ENCODE assay signal across 26 cellular contexts in genomic region chr5:162888268-162888667, GRCh38.
"Had no signal": no experiment of that assay in that cellular context is flagged by ENCODE, and none has a peak within 500 bp of the region (broad histone marks: within the 10 kb centered on the region; RNA-seq: fewer than 3 reads in every experiment).

No MANE protein-coding gene starts in this region.

- H3K4me1 Mint-ChIP-seq: activated B cell treated with CpG ODN at 0.5 μM for 24 hours; activated CD8-positive, alpha-beta memory T cell treated with anti-CD3 and anti-CD28 coated beads, Interleukin-2, amount 10 ng/mL, durations not matched to agents 7 days and 5 days; activated naive CD4-positive, alpha-beta T cell treated with anti-CD3 and anti-CD28 coated beads, Interleukin-2, amount 50 U/mL, for 24 hours; activated naive CD8-positive, alpha-beta T cell treated with anti-CD3 and anti-CD28 coated beads, Interleukin-2, amount 50 U/mL, for 24 hours; memory B cell; naive thymus-derived CD4-positive, alpha-beta T cell had no signal

- H3K4me3 ChIP-seq: esophagus squamous epithelium, ovary, skin epidermis, testis, transverse colon had no signal

- H3K27me3 ChIP-seq: esophagus squamous epithelium, ovary, testis, transverse colon had no signal

- DNase-seq: activated B cell treated with CpG ODN at 0.5 μM for 24 hours; activated CD4-positive, alpha-beta T cell treated with anti-CD3 and anti-CD28 coated beads, Interleukin-2, amount 50 U/mL, for 1 hour; activated CD8-positive, alpha-beta memory T cell treated with anti-CD3 and anti-CD28 coated beads, Interleukin-2, amount 10 ng/mL, durations not matched to agents 7 days and 5 days; activated CD8-positive, alpha-beta T cell treated with anti-CD3 and anti-CD28 coated beads, Interleukin-2, amount 10 ng/mL, durations not matched to agents 7 days and 5 days; activated naive CD8-positive, alpha-beta T cell treated with anti-CD3 and anti-CD28 coated beads, Interleukin-2, amount 50 U/mL, for 24 hours; activated T-cell treated with anti-CD3 and anti-CD28 coated beads, Interleukin-2, amount 50 U/mL, for 48 hours; amygdala; caudate nucleus; esophagus squamous epithelium; foreskin melanocyte; left colon; midbrain; naive thymus-derived CD4-positive, alpha-beta T cell; ovary; retina; stimulated activated CD4-positive, alpha-beta T cell treated with anti-CD3 and anti-CD28 coated beads, Interleukin-12 subunit alpha, Interleukin-12 subunit beta, amount 100 ng/mL, for 4 hours; stimulated activated CD4-positive, alpha-beta T cell treated with anti-CD3 and anti-CD28 coated beads, Interleukin-4, amount 100 ng/mL, for 1 hour; stimulated activated naive CD8-positive, alpha-beta T cell treated with anti-CD3 and anti-CD28 coated beads, Interleukin-15, Interleukin-2, amounts not matched to agents 100 U/mL and 50 U/mL, for 24 hours; testis; transverse colon had no signal

- H3K4me1 ChIP-seq: esophagus squamous epithelium, testis, transverse colon had no signal

- H3K36me3 ChIP-seq: esophagus squamous epithelium, ovary, transverse colon had no signal

- H3K9me3 Mint-ChIP-seq: activated naive CD4-positive, alpha-beta T cell treated with anti-CD3 and anti-CD28 coated beads, Interleukin-2, amount 50 U/mL, for 24 hours; memory B cell had no signal

- H3K36me3 Mint-ChIP-seq: activated CD8-positive, alpha-beta memory T cell treated with anti-CD3 and anti-CD28 coated beads, Interleukin-2, amount 10 ng/mL, durations not matched to agents 7 days and 5 days; activated naive CD4-positive, alpha-beta T cell treated with anti-CD3 and anti-CD28 coated beads, Interleukin-2, amount 50 U/mL, for 24 hours; memory B cell; naive thymus-derived CD4-positive, alpha-beta T cell had no signal

- H3K4me3 Mint-ChIP-seq: activated B cell treated with CpG ODN at 0.5 μM for 24 hours; activated CD8-positive, alpha-beta memory T cell treated with anti-CD3 and anti-CD28 coated beads, Interleukin-2, amount 10 ng/mL, durations not matched to agents 7 days and 5 days; activated CD8-positive, alpha-beta T cell treated with anti-CD3 and anti-CD28 coated beads, Interleukin-2, amount 10 ng/mL, durations not matched to agents 7 days and 5 days; activated naive CD4-positive, alpha-beta T cell treated with anti-CD3 and anti-CD28 coated beads, Interleukin-2, amount 50 U/mL, for 24 hours; activated naive CD8-positive, alpha-beta T cell treated with anti-CD3 and anti-CD28 coated beads, Interleukin-2, amount 50 U/mL, for 24 hours; memory B cell; naive thymus-derived CD4-positive, alpha-beta T cell had no signal

- H3K27me3 Mint-ChIP-seq: activated B cell treated with CpG ODN at 0.5 μM for 24 hours; activated CD8-positive, alpha-beta memory T cell treated with anti-CD3 and anti-CD28 coated beads, Interleukin-2, amount 10 ng/mL, durations not matched to agents 7 days and 5 days; activated naive CD4-positive, alpha-beta T cell treated with anti-CD3 and anti-CD28 coated beads, Interleukin-2, amount 50 U/mL, for 24 hours; activated naive CD8-positive, alpha-beta T cell treated with anti-CD3 and anti-CD28 coated beads, Interleukin-2, amount 50 U/mL, for 24 hours; memory B cell; naive thymus-derived CD4-positive, alpha-beta T cell; progenitor cell of endocrine pancreas had no signal

- H3K9me3 ChIP-seq: esophagus squamous epithelium, ovary, testis, transverse colon had no signal

- ATAC-seq: activated CD8-positive, alpha-beta memory T cell treated with anti-CD3 and anti-CD28 coated beads, Interleukin-2, amount 10 ng/mL, durations not matched to agents 7 days and 5 days; activated CD8-positive, alpha-beta T cell treated with anti-CD3 and anti-CD28 coated beads, Interleukin-2, amount 10 ng/mL, durations not matched to agents 7 days and 5 days; activated naive CD8-positive, alpha-beta T cell treated with anti-CD3 and anti-CD28 coated beads, Interleukin-2, amount 50 U/mL, for 24 hours; left colon; naive thymus-derived CD4-positive, alpha-beta T cell; sciatic nerve; stimulated activated naive CD8-positive, alpha-beta T cell treated with anti-CD3 and anti-CD28 coated beads, Interleukin-15, Interleukin-2, amounts not matched to agents 100 U/mL and 50 U/mL, for 24 hours had no signal

- H3K27ac ChIP-seq: esophagus squamous epithelium, ovary, skin epidermis, testis, transverse colon had no signal

- H3K27ac Mint-ChIP-seq: activated B cell treated with CpG ODN at 0.5 μM for 24 hours; activated CD8-positive, alpha-beta memory T cell treated with anti-CD3 and anti-CD28 coated beads, Interleukin-2, amount 10 ng/mL, durations not matched to agents 7 days and 5 days; activated CD8-positive, alpha-beta T cell treated with anti-CD3 and anti-CD28 coated beads, Interleukin-2, amount 10 ng/mL, durations not matched to agents 7 days and 5 days; activated naive CD4-positive, alpha-beta T cell treated with anti-CD3 and anti-CD28 coated beads, Interleukin-2, amount 50 U/mL, for 24 hours; activated naive CD8-positive, alpha-beta T cell treated with anti-CD3 and anti-CD28 coated beads, Interleukin-2, amount 50 U/mL, for 24 hours; activated T-helper 2 cell treated with anti-CD3 and anti-CD28 coated beads, Interferon-gamma antibody, Interleukin-2, Interleukin-4, amounts not matched to agents 10 μg/mL and 5 μg/mL and 100 μg/mL, durations not matched to agents 14 hours and 24 hours and 36 hours; memory B cell; naive thymus-derived CD4-positive, alpha-beta T cell; progenitor cell of endocrine pancreas had no signal
